ENCODE assay signal across 23 cellular contexts in the genomic region with DNA sequence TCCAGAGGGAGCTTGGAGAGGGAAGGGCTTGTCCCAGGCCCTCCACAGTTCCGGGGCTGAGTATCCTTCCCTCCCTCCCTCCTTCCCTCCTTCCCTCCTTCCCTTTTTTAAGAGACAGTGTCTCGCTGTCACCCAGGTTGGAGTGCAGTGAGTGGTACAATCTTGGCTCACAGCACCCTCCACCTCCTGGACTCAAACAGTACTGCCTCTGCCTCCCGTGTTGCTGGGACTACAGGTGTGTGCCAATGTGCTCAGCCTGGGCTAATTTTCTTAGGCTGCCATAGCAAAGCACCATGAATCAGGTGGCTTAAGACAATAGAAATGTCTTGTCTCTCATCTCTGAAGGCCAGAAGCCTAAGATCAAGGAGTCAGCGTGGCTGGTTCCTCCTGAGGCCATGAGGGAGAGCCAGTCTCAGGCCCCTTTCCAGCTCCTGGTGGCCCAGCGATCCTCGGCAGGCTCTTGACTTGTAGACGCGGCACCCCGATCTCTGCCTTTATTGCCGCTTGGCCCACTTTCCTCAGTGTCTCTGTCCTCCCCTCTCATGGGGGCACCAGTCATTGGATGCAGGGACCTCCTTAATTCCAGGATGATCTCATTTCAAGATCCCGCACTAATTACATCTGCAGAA. TPM values are rescaled to one million over a fixed set of nuclear protein-coding genes. Genes with fewer than 3 reads are reported as not detected.
DNase-seq lines count a peak whose midpoint lies in the region; ATAC-seq and TF ChIP-seq lines count a peak whose summit lies in the region.
"Had no signal": no experiment of that assay in that cellular context is flagged by ENCODE, and none has a peak within 500 bp of the region (broad histone marks: within the 10 kb centered on the region; RNA-seq: fewer than 3 reads in every experiment).

No MANE protein-coding gene starts in this region.

- H3K27me3 Mint-ChIP-seq in activated CD8-positive, alpha-beta T cell treated with anti-CD3 and anti-CD28 coated beads for 36 hours, result no peaks in the 10 kb centered on the region
- H3K27me3 Mint-ChIP-seq in nephron progenitor cell (ENCODE audit: low read depth, poor library complexity), result peaks cover 7% of the 10 kb centered on the region
- H3K27me3 Mint-ChIP-seq: CD4-positive, alpha-beta T cell; central memory CD8-positive, alpha-beta T cell had no signal

- TF ChIP-seq POLR2A in HCT116 (IDR thresholded peaks at IDR 0.05; ENCODE audit: borderline replicate concordance, extremely low read depth, insufficient read depth, insufficient read length), result no peak

- H3K4me2 ChIP-seq in HCT116 (ENCODE audit: low read length) (0 out of 2 replicates have a peak overlapping the region, but pooled peaks have one; percentile 7), mammary epithelial cell (ENCODE audit: insufficient read depth, low read depth, low read length) (no peak overlapping the region)

- H3K9ac ChIP-seq in HCT116 (ENCODE audit: low read length) (no peak overlapping the region), mammary epithelial cell (ENCODE audit: insufficient read depth, low read length) (no peak overlapping the region)

- CTCF ChIA-PET in HCT116 (lab: Charles Lee), result interaction anchor here (1.2 kb wide), 1 partner anchor 116 kb away, joined by 3 read pairs; no protein-coding TSS in a partner anchor
- CTCF ChIA-PET in activated CD8-positive, alpha-beta T cell treated with anti-CD3 and anti-CD28 coated beads for 36 hours (lab: Charles Lee), result no interaction called here
- CTCF ChIA-PET in mammary epithelial cell (lab: Charles Lee; ENCODE audit: low non-redundant PET), result no interaction called here

- H3K27ac ChIP-seq in HCT116 (ENCODE audit: low read depth, low read length), result no peak overlapping the region
- H3K27ac ChIP-seq in mammary epithelial cell (ENCODE audit: insufficient read depth, low read depth, low read length), result no peak overlapping the region
- H3K27ac ChIP-seq: left ventricle myocardium inferior, neutrophil, spleen, suprapubic skin, vagina had no signal

- in situ Hi-C loops in mammary epithelial cell (cut with MboI; ENCODE audit: low sequenced_read_pairs in 2 of 2), result no loop called here

- H3K36me3 Mint-ChIP-seq in activated naive CD4-positive, alpha-beta T cell treated with anti-CD3 and anti-CD28 coated beads, Interleukin-2, amount 50 U/mL, for 72 hours, result no peaks in the 10 kb centered on the region
- H3K36me3 Mint-ChIP-seq in activated CD8-positive, alpha-beta T cell treated with anti-CD3 and anti-CD28 coated beads for 36 hours (ENCODE audit: low read depth), result no peaks in the 10 kb centered on the region
- peaks cover 10% of the 10 kb centered on the region for H3K36me3 Mint-ChIP-seq in nephron progenitor cell (ENCODE audit: low read depth)

- H3K9me2 ChIP-seq in HCT116 (ENCODE audit: insufficient read depth), result no peaks in the 10 kb centered on the region

- intact Hi-C loops in HCT116 (cut with micrococcal nuclease) (no loop called here), mammary epithelial cell (cut with micrococcal nuclease) (no loop called here)
- intact Hi-C loops in activated CD8-positive, alpha-beta T cell treated with anti-CD3 and anti-CD28 coated beads for 36 hours (cut with micrococcal nuclease), result no loop called here

- H3K27me3 ChIP-seq in HCT116 (ENCODE audit: insufficient read depth, low read length) (no peaks in the 10 kb centered on the region), mammary epithelial cell (ENCODE audit: insufficient read depth, low read length) (no peaks in the 10 kb centered on the region)
- H3K27me3 ChIP-seq: neutrophil, spleen, suprapubic skin, vagina had no signal

- no peaks in the 10 kb centered on the region for H3K9me3 Mint-ChIP-seq in activated naive CD4-positive, alpha-beta T cell treated with anti-CD3 and anti-CD28 coated beads, Interleukin-2, amount 50 U/mL, for 72 hours
- H3K9me3 Mint-ChIP-seq in activated CD8-positive, alpha-beta T cell treated with anti-CD3 and anti-CD28 coated beads for 36 hours, result no peaks in the 10 kb centered on the region
- no peaks in the 10 kb centered on the region for H3K9me3 Mint-ChIP-seq in nephron progenitor cell
- H3K9me3 Mint-ChIP-seq: CD4-positive, alpha-beta T cell; central memory CD8-positive, alpha-beta T cell had no signal

- dilution Hi-C loops in mammary epithelial cell (cut with HindIII; ENCODE audit: low sequenced_read_pairs), result no loop called here

- H3K4me1 ChIP-seq in HCT116 (ENCODE audit: control insufficient read depth in 1 of 2, insufficient read depth in 2 of 2, low read length in 2 of 2) (peaks cover 4 to 14% of the 10 kb centered on the region in 2 experiments; a peak in 3 of 4 replicates), mammary epithelial cell (ENCODE audit: insufficient read depth, low read length) (peaks cover 6% of the 10 kb centered on the region)
- H3K4me1 ChIP-seq: spleen had no signal

- H3K79me2 ChIP-seq in HCT116 (ENCODE audit: insufficient read depth, low read length) (no peaks in the 10 kb centered on the region), mammary epithelial cell (ENCODE audit: insufficient read depth, low read length) (no peaks in the 10 kb centered on the region)

- DNase-seq in activated naive CD4-positive, alpha-beta T cell treated with anti-CD3 and anti-CD28 coated beads, Interleukin-2, amount 50 U/mL, for 72 hours (ENCODE audit: low spot score in 2 of 2), result no peak
- DNase-seq in activated naive CD4-positive, alpha-beta T cell treated with Interleukin-2 at 50 U/mL for 16 hours, result no peak
- no peak for DNase-seq in HCT116 (ENCODE audit: low read depth, low spot score)
- DNase-seq in activated CD8-positive, alpha-beta T cell treated with anti-CD3 and anti-CD28 coated beads for 36 hours, result no peak
- DNase-seq in nephron progenitor cell, result no peak
- no peak for DNase-seq in mammary epithelial cell
- DNase-seq in midbrain (lab: John Stamatoyannopoulos, UW), result no peak
- DNase-seq: activated CD4-positive, alpha-beta T cell treated with anti-CD3 and anti-CD28 coated beads for 48 hours; activated CD8-positive, alpha-beta memory T cell treated with anti-CD3 and anti-CD28 coated beads, Interleukin-2, amount 50 U/mL, for 4 hours; activated effector memory CD4-positive, alpha-beta T cell treated with Interleukin-2 at 50 U/mL for 16 hours; amygdala; CD4-positive, alpha-beta T cell; DMS79; left ventricle myocardium inferior; mucosa of descending colon; NCI-H1436 treated with DMSO at 0.1 percent for 48 hours; spleen; SW 1271 had no signal

- H2AFZ ChIP-seq in HCT116 (ENCODE audit: low read depth, low read length, poor library complexity, severe bottlenecking), result no peak overlapping the region
- H2AFZ ChIP-seq in mammary epithelial cell (ENCODE audit: low read depth, low read length), result no peak overlapping the region

- H3K4me1 Mint-ChIP-seq in activated CD8-positive, alpha-beta T cell treated with anti-CD3 and anti-CD28 coated beads for 36 hours (ENCODE audit: low read depth), result peaks cover 3% of the 10 kb centered on the region
- peaks cover 58% of the 10 kb centered on the region for H3K4me1 Mint-ChIP-seq in nephron progenitor cell

- H3K36me3 ChIP-seq in HCT116 (ENCODE audit: control insufficient read depth in 1 of 2, insufficient read depth in 2 of 2, low read length in 2 of 2) (no peaks in the 10 kb centered on the region), mammary epithelial cell (ENCODE audit: insufficient read depth, low read length) (no peaks in the 10 kb centered on the region)
- H3K36me3 ChIP-seq: left ventricle myocardium inferior, neutrophil, suprapubic skin, vagina had no signal

- no peak for ATAC-seq in activated naive CD4-positive, alpha-beta T cell treated with anti-CD3 and anti-CD28 coated beads, Interleukin-2, amount 50 U/mL, for 72 hours
- ATAC-seq in HCT116 (peak; percentile 68; the same call in 1 of the 2 replicates), GM19467 (IDR thresholded peaks at IDR 0.05; ENCODE audit: unreplicated experiment) (no peak)
- ATAC-seq in activated CD8-positive, alpha-beta T cell treated with anti-CD3 and anti-CD28 coated beads for 36 hours, result peak; percentile 39

- no TSS peak for BruUV-seq in HCT116 (replicated peaks; lab: Mats Ljungman, UMichigan)
- no TSS peak for BruUV-seq in mammary epithelial cell (replicated peaks; lab: Mats Ljungman, UMichigan)

- POLR2A ChIA-PET in HCT116 (lab: Charles Lee), result no interaction called here
- POLR2A ChIA-PET in activated CD8-positive, alpha-beta T cell treated with anti-CD3 and anti-CD28 coated beads for 36 hours (lab: Charles Lee), result no interaction called here

- H4K20me1 ChIP-seq in HCT116 (ENCODE audit: insufficient read depth), result no peaks in the 10 kb centered on the region
- no peaks in the 10 kb centered on the region for H4K20me1 ChIP-seq in mammary epithelial cell (ENCODE audit: insufficient read depth, low read length)

- H3K27ac Mint-ChIP-seq in activated naive CD4-positive, alpha-beta T cell treated with anti-CD3 and anti-CD28 coated beads, Interleukin-2, amount 50 U/mL, for 72 hours, result peak overlapping the region; percentile 3 to 61
- H3K27ac Mint-ChIP-seq in activated CD8-positive, alpha-beta T cell treated with anti-CD3 and anti-CD28 coated beads for 36 hours, result no peak overlapping the region
- H3K27ac Mint-ChIP-seq in nephron progenitor cell, result peak overlapping the region; percentile 43
- H3K27ac Mint-ChIP-seq: CD4-positive, alpha-beta T cell had no signal

- H3K9me3 ChIP-seq in HCT116 (ENCODE audit: control insufficient read depth in 1 of 2, insufficient read depth in 1 of 2, low read depth in 1 of 2, low read length in 2 of 2) (no peaks in the 10 kb centered on the region), mammary epithelial cell (replicated peaks; ENCODE audit: insufficient read depth, low read length) (no peaks in the 10 kb centered on the region)
- H3K9me3 ChIP-seq: left ventricle myocardium inferior, mucosa of descending colon, neutrophil, spleen, suprapubic skin, vagina had no signal

- no peak for TF ChIP-seq CTCF in HCT116 (IDR thresholded peaks at IDR 0.05 in 2 of 3, conservative IDR thresholded peaks at IDR 0.05 in 1 of 3; ENCODE audit: borderline replicate concordance in 1 of 3, insufficient read depth in 1 of 3, low read depth in 2 of 3, low read length in 2 of 3)
- TF ChIP-seq CTCF in activated CD8-positive, alpha-beta T cell treated with anti-CD3 and anti-CD28 coated beads for 36 hours (IDR thresholded peaks at IDR 0.05), result no peak
- TF ChIP-seq CTCF in nephron progenitor cell (IDR thresholded peaks at IDR 0.05), result no peak
- peak in 1 of 2 donors; percentile 5 for TF ChIP-seq CTCF in mammary epithelial cell (conservative IDR thresholded peaks at IDR 0.05 in 1 of 2, IDR thresholded peaks at IDR 0.05 in 1 of 2; ENCODE audit: extremely low read depth in 1 of 2, insufficient read depth in 1 of 2, low read depth in 1 of 2, low read length in 2 of 2)

- TF ChIP-seq RAD21 in HCT116 (IDR thresholded peaks at IDR 0.05; ENCODE audit: low read depth), result no peak

- WGBS in mammary epithelial cell (ENCODE audit: low coverage, missing lambda C conversion rate), result 96% methylated on average over 10 of the region's 11 CpGs

- RAD21 ChIA-PET in HCT116 (lab: Charles Lee; ENCODE audit: low non-redundant PET in 1 of 2, low total read pairs in 2 of 2, uncharacterized antibody in 2 of 2, unreplicated experiment in 2 of 2), result no interaction called here

- no peak overlapping the region for H3K4me3 ChIP-seq in HCT116 (replicated peaks in 1 of 2; ENCODE audit: low read depth in 1 of 2, low read length in 2 of 2)
- no peak overlapping the region for H3K4me3 ChIP-seq in mammary epithelial cell (replicated peaks in 1 of 3; ENCODE audit: insufficient read depth in 1 of 3, low read depth in 2 of 3, low read length in 3 of 3)
- H3K4me3 ChIP-seq: left ventricle myocardium inferior, mucosa of descending colon, spleen, suprapubic skin, vagina had no signal

- no peak overlapping the region for H3K4me3 Mint-ChIP-seq in activated CD8-positive, alpha-beta T cell treated with anti-CD3 and anti-CD28 coated beads for 36 hours
- H3K4me3 Mint-ChIP-seq in nephron progenitor cell, result no peak overlapping the region
- H3K4me3 Mint-ChIP-seq: CD4-positive, alpha-beta T cell; central memory CD8-positive, alpha-beta T cell had no signal

RNA-seq across cellular contexts. Expression of a gene that starts 47.5 kb away (rescaled TPM):
- total RNA-seq in activated naive CD4-positive, alpha-beta T cell treated with anti-CD3 and anti-CD28 coated beads, Interleukin-2, amount 50 U/mL, for 72 hours, result 1 to 10 TPM; 5.6 to 7.1 TPM
- total RNA-seq in HCT116 (2021; ENCODE audit: unreplicated experiment) (14.9 TPM), mammary epithelial cell (1 to 10 TPM; 2.2 to 8.2 TPM)
- polyA plus RNA-seq in HCT116 (2012), result 13.0 and 13.1 TPM in 2 replicates
- total RNA-seq in activated CD8-positive, alpha-beta T cell treated with anti-CD3 and anti-CD28 coated beads for 36 hours, result 1 to 10 TPM; 4.4 to 4.5 TPM
- 2.2 TPM for polyA plus RNA-seq in mammary epithelial cell
- polyA minus RNA-seq in mammary epithelial cell, result 5.9 TPM

Comparison
In these comparisons a context has a peak if more than half of its experiments do, and no peak if none do; other contexts are left out.
1. ATAC-seq: peak in HCT116 (single experiment) and activated CD8-positive, alpha-beta T cell treated with anti-CD3 and anti-CD28 coated beads for 36 hours (single experiment); none in activated naive CD4-positive, alpha-beta T cell treated with anti-CD3 and anti-CD28 coated beads, Interleukin-2, amount 50 U/mL, for 72 hours (0 of 2) and GM19467 (single experiment).